22 cellular contexts compared by ENCODE assay signal in genomic region chr11:37313266-37313665, GRCh38.
"Had no signal": no experiment of that assay in that cellular context is flagged by ENCODE, and none has a peak within 500 bp of the region (broad histone marks: within the 10 kb centered on the region; RNA-seq: fewer than 3 reads in every experiment).

No MANE protein-coding gene starts in this region.

- H3K36me3 ChIP-seq: MG63 had no signal

- H3K4me3 ChIP-seq: K562, MG63 had no signal

- H3K4me3 Mint-ChIP-seq: IgD-negative memory B cell had no signal

- H3K4me1 Mint-ChIP-seq: IgD-negative memory B cell had no signal

- H3K27ac Mint-ChIP-seq: IgD-negative memory B cell had no signal

- FAIRE-seq: HTR-8/SVneo, K562, RCC 7860 had no signal

- H3K27ac ChIP-seq: HL-60, KMS-11 had no signal

- H3K27me3 ChIP-seq: MG63 had no signal

- H3K27me3 Mint-ChIP-seq: IgD-negative memory B cell had no signal

- DNase-seq: Kasumi-1, MG63, NCI-H1092 treated with DMSO at 0.1 percent for 48 hours, NCI-H1436, NCI-H187, NCI-H2029, NCI-H2081 treated with DMSO at 0.1 percent for 48 hours, NCI-H2171, NCI-H345, NCI-H524 treated with DMSO at 0.1 percent for 48 hours, NCI-H69, NCI-H774, RPMI8226, SHP77, SK-N-SH, SW 1271 had no signal

- H3K9me3 ChIP-seq: MG63, SK-N-SH had no signal
